ENCODE assay signal across 3 cellular contexts in the genomic region with DNA sequence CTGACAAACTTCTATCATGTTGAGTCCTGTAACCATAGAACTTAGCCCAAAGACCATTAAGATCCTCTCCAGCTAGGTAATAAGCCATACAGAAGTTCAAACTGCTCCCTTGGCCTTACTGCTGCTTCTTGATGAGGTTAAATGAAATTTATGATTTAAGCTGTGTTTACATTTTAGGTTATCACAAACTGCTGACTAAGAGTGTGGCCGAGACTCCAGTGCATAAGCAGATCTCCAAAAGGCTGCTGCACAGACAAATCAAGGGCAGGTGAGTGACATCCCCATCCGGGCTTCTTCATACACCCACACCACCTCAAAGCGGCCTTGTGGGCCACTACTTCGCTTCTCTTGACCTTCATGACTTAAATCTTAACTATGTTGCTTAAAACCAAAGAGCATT.
TF ChIP-seq lines count a peak whose summit lies in the region.

No MANE protein-coding gene starts in this region.

TF ChIP-seq in A549, 52 proteins besides CTCF, POLR2A, EP300 and RAD21:
- peak; percentile 63 for TF ChIP-seq MAFK (IDR thresholded peaks at IDR 0.05; ENCODE audit: partially characterized antibody)
- TF ChIP-seq, protein P1, sequence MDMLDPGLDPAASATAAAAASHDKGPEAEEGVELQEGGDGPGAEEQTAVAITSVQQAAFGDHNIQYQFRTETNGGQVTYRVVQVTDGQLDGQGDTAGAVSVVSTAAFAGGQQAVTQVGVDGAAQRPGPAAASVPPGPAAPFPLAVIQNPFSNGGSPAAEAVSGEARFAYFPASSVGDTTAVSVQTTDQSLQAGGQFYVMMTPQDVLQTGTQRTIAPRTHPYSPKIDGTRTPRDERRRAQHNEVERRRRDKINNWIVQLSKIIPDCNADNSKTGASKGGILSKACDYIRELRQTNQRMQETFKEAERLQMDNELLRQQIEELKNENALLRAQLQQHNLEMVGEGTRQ (IDR thresholded peaks at IDR 0.05) = no peak
TF ChIP-seq in A549: peak in this region for 1.

TF ChIP-seq in IMR-90, 13 proteins besides CTCF, POLR2A, EP300 and RAD21:
- no peak for TF ChIP-seq CHD1 (IDR thresholded peaks at IDR 0.05; ENCODE audit: low read depth, low read length)
- peak; percentile 40 for TF ChIP-seq MAFK (IDR thresholded peaks at IDR 0.05; ENCODE audit: low read depth, low read length)

TF ChIP-seq in K562, 482 proteins besides CTCF, POLR2A, EP300 and RAD21:
- TF ChIP-seq MAFG (tag; conservative IDR thresholded peaks at IDR 0.05) (0 out of 2 replicates have a peak, but pooled peaks have one; percentile 8), ZNF316 (IDR thresholded peaks at IDR 0.05) (0 out of 2 replicates have a peak, but pooled peaks have one; percentile 20), MYNN (IDR thresholded peaks at IDR 0.05) (no peak), MYNN (CRISPR knock-in tag; IDR thresholded peaks at IDR 0.05) (no peak)
